ENCODE assay signal across 9 cellular contexts in the genomic region with DNA sequence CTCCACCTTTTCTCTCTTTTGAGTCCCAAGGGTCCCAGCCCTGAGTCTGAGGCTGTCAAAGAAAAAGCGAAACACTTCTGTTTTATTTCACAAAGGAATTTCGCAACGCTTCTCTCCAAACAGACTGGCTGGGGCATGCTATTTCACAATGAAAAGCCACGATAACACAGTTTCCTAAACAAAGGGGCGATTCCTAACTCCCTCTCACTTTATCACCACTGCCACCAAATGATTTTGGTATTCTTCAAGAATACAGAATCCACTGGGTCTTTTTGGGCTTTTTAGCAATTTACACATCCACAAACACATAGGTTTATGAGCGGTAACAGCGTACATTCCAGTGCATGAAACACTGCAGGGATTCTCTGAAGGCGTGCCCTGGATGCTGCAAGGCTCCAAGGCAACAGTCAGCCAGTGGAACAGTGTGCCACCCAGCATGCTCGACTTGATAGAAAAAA.
DNase-seq lines count a peak whose midpoint lies in the region; ATAC-seq and TF ChIP-seq lines count a peak whose summit lies in the region.
"Had no signal": no experiment of that assay in that cellular context is flagged by ENCODE, and none has a peak within 500 bp of the region (broad histone marks: within the 10 kb centered on the region; RNA-seq: fewer than 3 reads in every experiment).

No MANE protein-coding gene starts in this region.

- no peaks in the 10 kb centered on the region for H3K9me3 Mint-ChIP-seq in activated CD4-positive, alpha-beta T cell treated with anti-CD3 and anti-CD28 coated beads for 36 hours (ENCODE audit: low read depth)

- H3K4me1 ChIP-seq in ovary (ENCODE audit: insufficient read depth) = peaks cover 14% of the 10 kb centered on the region

- DNase-seq in EH (ENCODE audit: low read depth) (peak; percentile 56), SIG-M5 treated with dmso at 0.1 percent for 504 hours (lab: John Stamatoyannopoulos, UW; ENCODE audit: unreplicated experiment) (peak; percentile 93), fibroblast of villous mesenchyme (ENCODE audit: low read depth) (peak; percentile 96), ovary (peak in 3 of 5 donors; percentile 35 to 52 (median 50)), G401 (ENCODE audit: low spot score) (no peak), NCI-H748 treated with DMSO at 0.1 percent for 48 hours (lab: John Stamatoyannopoulos, UW) (no peak)
- no peak for DNase-seq in activated CD4-positive, alpha-beta T cell treated with anti-CD3 and anti-CD28 coated beads for 36 hours
- DNase-seq in stimulated activated CD4-positive, alpha-beta T cell treated with anti-CD3 and anti-CD28 coated beads, Interleukin-4, amount 100 ng/mL, for 4 hours = no peak

- TF ChIP-seq CTCF in fibroblast of villous mesenchyme (IDR thresholded peaks at IDR 0.05; ENCODE audit: insufficient read depth, low read depth, low read length) (no peak), ovary (IDR thresholded peaks at IDR 0.05) (no peak)

- H3K27ac Mint-ChIP-seq in activated CD4-positive, alpha-beta T cell treated with anti-CD3 and anti-CD28 coated beads for 36 hours = no peak overlapping the region

- no peaks in the 10 kb centered on the region for H3K36me3 Mint-ChIP-seq in activated CD4-positive, alpha-beta T cell treated with anti-CD3 and anti-CD28 coated beads for 36 hours (ENCODE audit: low read depth)

- no peaks in the 10 kb centered on the region for H3K27me3 Mint-ChIP-seq in activated CD4-positive, alpha-beta T cell treated with anti-CD3 and anti-CD28 coated beads for 36 hours

- no peak overlapping the region for H3K4me3 Mint-ChIP-seq in activated CD4-positive, alpha-beta T cell treated with anti-CD3 and anti-CD28 coated beads for 36 hours

- no peaks in the 10 kb centered on the region for H3K27me3 ChIP-seq in ovary

- H3K4me1 Mint-ChIP-seq in activated CD4-positive, alpha-beta T cell treated with anti-CD3 and anti-CD28 coated beads for 36 hours = no peaks in the 10 kb centered on the region

- H3K27ac ChIP-seq in ovary = peak overlapping the region in 1 of 2 donors; percentile 31

- POLR2A ChIA-PET in activated CD4-positive, alpha-beta T cell treated with anti-CD3 and anti-CD28 coated beads for 36 hours (lab: Charles Lee) = no interaction called here

- TF ChIP-seq POLR2A in ovary (IDR thresholded peaks at IDR 0.05) = no peak

- no peaks in the 10 kb centered on the region for H3K36me3 ChIP-seq in ovary

- H3K4me3 ChIP-seq in fibroblast of villous mesenchyme (ENCODE audit: low read depth, low read length) (no peak overlapping the region), ovary (no peak overlapping the region)

- 5 to 11% (median 5%) methylated on average over 9 of the region's 9 CpGs for WGBS in ovary, 3 donors

- TF ChIP-seq EP300 in ovary (IDR thresholded peaks at IDR 0.05) = no peak

- intact Hi-C loops in ovary (cut with DNase I) = no loop called here
- intact Hi-C loops in activated CD4-positive, alpha-beta T cell treated with anti-CD3 and anti-CD28 coated beads for 36 hours (cut with DNase I, micrococcal nuclease) = no loop called here

- no peak for ATAC-seq in activated CD4-positive, alpha-beta T cell treated with anti-CD3 and anti-CD28 coated beads for 36 hours
- ATAC-seq: Panc1 had no signal

- H3K9me3 ChIP-seq in ovary = no peaks in the 10 kb centered on the region

- in situ Hi-C loops in G401 (cut with HindIII; ENCODE audit: low sequenced_read_pairs) = no loop called here

- CTCF ChIA-PET in activated CD4-positive, alpha-beta T cell treated with anti-CD3 and anti-CD28 coated beads for 36 hours (lab: Charles Lee) = no interaction called here

Comparison
In these comparisons a context has a peak if more than half of its experiments do, and no peak if none do; other contexts are left out.
1. DNase-seq: peak in EH (single experiment), SIG-M5 treated with dmso at 0.1 percent for 504 hours (single experiment), fibroblast of villous mesenchyme (single experiment) and ovary (3 of 5); none in G401 (single experiment), NCI-H748 treated with DMSO at 0.1 percent for 48 hours (single experiment), activated CD4-positive, alpha-beta T cell treated with anti-CD3 and anti-CD28 coated beads for 36 hours (single experiment) and stimulated activated CD4-positive, alpha-beta T cell treated with anti-CD3 and anti-CD28 coated beads, Interleukin-4, amount 100 ng/mL, for 4 hours (0 of 2).